In the genomic region with DNA sequence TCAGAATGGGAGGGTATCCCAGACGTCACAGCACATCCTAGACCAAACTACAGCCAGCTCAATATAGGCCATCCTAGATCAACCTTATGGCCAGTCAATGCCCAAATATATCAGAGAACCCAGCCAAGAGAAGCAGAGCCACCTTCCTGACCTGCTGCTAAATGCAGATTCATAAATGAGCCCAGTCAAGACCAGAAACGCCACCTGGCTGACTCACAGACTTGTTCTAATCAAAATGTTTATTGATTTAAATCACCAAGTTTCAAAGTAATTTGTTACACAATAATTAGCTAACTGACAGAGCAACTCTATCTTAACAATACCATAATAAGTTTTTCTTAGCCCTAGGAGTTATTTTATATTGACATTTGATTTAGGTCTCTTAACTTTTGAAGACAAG, we compare ENCODE assay signal across 12 cellular contexts.
"Had no signal": no experiment of that assay in that cellular context is flagged by ENCODE, and none has a peak within 500 bp of the region (broad histone marks: within the 10 kb centered on the region; RNA-seq: fewer than 3 reads in every experiment).

No MANE protein-coding gene starts in this region.

- ATAC-seq: foreskin keratinocyte, left cardiac atrium had no signal

- H3K27me3 Mint-ChIP-seq: activated CD4-positive, alpha-beta T cell treated with anti-CD3 and anti-CD28 coated beads, Interleukin-2, amount 10 ng/mL, durations not matched to agents 24 days and 14 days had no signal

- H3K4me3 Mint-ChIP-seq: activated CD4-positive, alpha-beta T cell treated with anti-CD3 and anti-CD28 coated beads, Interleukin-2, amount 10 ng/mL, durations not matched to agents 24 days and 14 days; nephron progenitor cell had no signal

- H3K4me1 Mint-ChIP-seq: nephron progenitor cell had no signal

- DNase-seq: activated CD4-positive, alpha-beta T cell treated with anti-CD3 and anti-CD28 coated beads, Interleukin-2, amount 10 ng/mL, durations not matched to agents 24 days and 14 days; activated CD8-positive, alpha-beta memory T cell treated with anti-CD3 and anti-CD28 coated beads for 24 hours; activated naive CD4-positive, alpha-beta T cell treated with anti-CD3 and anti-CD28 coated beads, Interleukin-2, amount 50 U/mL, for 16 hours; esophagus squamous epithelium; foreskin keratinocyte; left cardiac atrium; nephron progenitor cell; stimulated activated CD4-positive, alpha-beta T cell treated with anti-CD3 and anti-CD28 coated beads, Interleukin-2, amount 100 ng/mL, for 48 hours; stimulated activated CD8-positive, alpha-beta memory T cell treated with anti-CD3 and anti-CD28 coated beads, Interleukin-4, amount 100 ng/mL, for 48 hours; stomach; uterus had no signal

- H3K27ac Mint-ChIP-seq: activated CD4-positive, alpha-beta T cell treated with anti-CD3 and anti-CD28 coated beads, Interleukin-2, amount 10 ng/mL, durations not matched to agents 24 days and 14 days; activated T-helper 2 cell treated with anti-CD3 and anti-CD28 coated beads, Interferon-gamma antibody, Interleukin-2, Interleukin-4, amounts not matched to agents 10 μg/mL and 5 μg/mL and 100 μg/mL, durations not matched to agents 14 hours and 24 hours and 36 hours; nephron progenitor cell had no signal
